37 cellular contexts compared by ENCODE assay signal in genomic region chr11:19603771-19604170, GRCh38.
"Had no signal": no experiment of that assay in that cellular context is flagged by ENCODE, and none has a peak within 500 bp of the region (broad histone marks: within the 10 kb centered on the region; RNA-seq: fewer than 3 reads in every experiment).

No MANE protein-coding gene starts in this region.

- H3K4me3 ChIP-seq: adrenal gland, cardiac muscle cell had no signal

- H3K9me3 ChIP-seq: adrenal gland had no signal

- H3K27ac ChIP-seq: adrenal gland, cardiac muscle cell, VCaP had no signal

- H3K27ac Mint-ChIP-seq: activated B cell treated with CpG ODN at 0.5 μM for 24 hours; activated CD4-positive, alpha-beta memory T cell treated with anti-CD3 and anti-CD28 coated beads for 36 hours; activated CD4-positive, alpha-beta T cell treated with anti-CD3 and anti-CD28 coated beads, Interleukin-2, amount 10 ng/mL, durations not matched to agents 24 days and 14 days; activated CD8-positive, alpha-beta T cell treated with anti-CD3 and anti-CD28 coated beads for 36 hours; activated naive CD4-positive, alpha-beta T cell treated with anti-CD3 and anti-CD28 coated beads for 36 hours; activated naive CD4-positive, alpha-beta T cell treated with anti-CD3 and anti-CD28 coated beads, Interleukin-2, amount 50 U/mL, for 72 hours; activated naive CD8-positive, alpha-beta T cell treated with anti-CD3 and anti-CD28 coated beads for 36 hours; activated T-cell treated with anti-CD3 and anti-CD28 coated beads, Interleukin-2, amount 50 U/mL, for 72 hours; activated T-helper 1 cell treated with anti-CD3 and anti-CD28 coated beads, Interleukin-12 subunit alpha, Interleukin-12 subunit beta, Interleukin-2, Interleukin-4 antibody, amounts not matched to agents 30 ng/mL and 10 ng/mL and 1 ng/mL, durations not matched to agents 14 hours and 24 hours and 36 hours; activated T-helper 17 cell treated with anti-CD3 and anti-CD28 coated beads, Interleukin-2, amount 50 U/mL, for 72 hours; brain; T-helper 1 cell treated with Interleukin-12 subunit alpha and Interleukin-12 subunit beta and Interleukin-4 antibody, amounts not matched to agents 30 μg/mL and 1 μg/mL, for 36 hours; T-helper 2 cell treated with Interferon-gamma antibody and Interleukin-4, amounts not matched to agents 5 μg/mL and 100 μg/mL, for 36 hours had no signal

- H3K9me3 Mint-ChIP-seq: activated CD4-positive, alpha-beta memory T cell treated with anti-CD3 and anti-CD28 coated beads for 36 hours; activated CD4-positive, alpha-beta T cell treated with anti-CD3 and anti-CD28 coated beads, Interleukin-2, amount 10 ng/mL, durations not matched to agents 24 days and 14 days; activated T-cell treated with anti-CD3 and anti-CD28 coated beads, Interleukin-2, amount 50 U/mL, for 4 hours; activated T-helper 1 cell treated with anti-CD3 and anti-CD28 coated beads, Interleukin-12 subunit alpha, Interleukin-12 subunit beta, Interleukin-2, Interleukin-4 antibody, amounts not matched to agents 30 ng/mL and 10 ng/mL and 1 ng/mL, durations not matched to agents 14 hours and 24 hours and 36 hours; activated T-helper 17 cell treated with anti-CD3 and anti-CD28 coated beads, Interleukin-2, amount 50 U/mL, for 72 hours; T-helper 1 cell treated with Interleukin-12 subunit alpha and Interleukin-12 subunit beta and Interleukin-4 antibody, amounts not matched to agents 30 μg/mL and 1 μg/mL, for 36 hours; T-helper 2 cell treated with Interferon-gamma antibody and Interleukin-4, amounts not matched to agents 5 μg/mL and 100 μg/mL, for 36 hours had no signal

- H3K36me3 Mint-ChIP-seq: activated CD4-positive, alpha-beta memory T cell treated with anti-CD3 and anti-CD28 coated beads for 36 hours; activated naive CD4-positive, alpha-beta T cell treated with anti-CD3 and anti-CD28 coated beads, Interleukin-2, amount 50 U/mL, for 72 hours; activated naive CD8-positive, alpha-beta T cell treated with anti-CD3 and anti-CD28 coated beads for 36 hours had no signal

- H3K36me3 ChIP-seq: adrenal gland, cardiac muscle cell had no signal

- H3K4me1 Mint-ChIP-seq: activated B cell treated with CpG ODN at 0.5 μM for 24 hours; activated CD4-positive, alpha-beta T cell treated with anti-CD3 and anti-CD28 coated beads, Interleukin-2, amount 10 ng/mL, durations not matched to agents 24 days and 14 days; activated naive CD8-positive, alpha-beta T cell treated with anti-CD3 and anti-CD28 coated beads for 36 hours had no signal

- H3K27me3 Mint-ChIP-seq: activated CD4-positive, alpha-beta T cell treated with anti-CD3 and anti-CD28 coated beads, Interleukin-2, amount 10 ng/mL, durations not matched to agents 24 days and 14 days had no signal

- H3K4me3 Mint-ChIP-seq: activated B cell treated with CpG ODN at 0.5 μM for 24 hours; activated CD4-positive, alpha-beta memory T cell treated with anti-CD3 and anti-CD28 coated beads for 36 hours; activated CD4-positive, alpha-beta T cell treated with anti-CD3 and anti-CD28 coated beads, Interleukin-2, amount 10 ng/mL, durations not matched to agents 24 days and 14 days; activated CD8-positive, alpha-beta T cell treated with anti-CD3 and anti-CD28 coated beads for 36 hours; activated naive CD4-positive, alpha-beta T cell treated with anti-CD3 and anti-CD28 coated beads for 36 hours; activated naive CD8-positive, alpha-beta T cell treated with anti-CD3 and anti-CD28 coated beads for 36 hours; activated T-cell treated with anti-CD3 and anti-CD28 coated beads, Interleukin-2, amount 50 U/mL, for 4 hours; activated T-cell treated with anti-CD3 and anti-CD28 coated beads, Interleukin-2, amount 50 U/mL, for 72 hours; activated T-helper 1 cell treated with anti-CD3 and anti-CD28 coated beads, Interleukin-12 subunit alpha, Interleukin-12 subunit beta, Interleukin-2, Interleukin-4 antibody, amounts not matched to agents 30 ng/mL and 10 ng/mL and 1 ng/mL, durations not matched to agents 14 hours and 24 hours and 36 hours; activated T-helper 17 cell treated with anti-CD3 and anti-CD28 coated beads, Interleukin-2, amount 50 U/mL, for 72 hours; brain; T-helper 1 cell treated with Interleukin-12 subunit alpha and Interleukin-12 subunit beta and Interleukin-4 antibody, amounts not matched to agents 30 μg/mL and 1 μg/mL, for 36 hours; T-helper 2 cell treated with Interferon-gamma antibody and Interleukin-4, amounts not matched to agents 5 μg/mL and 100 μg/mL, for 36 hours had no signal

- ATAC-seq: activated CD8-positive, alpha-beta T cell treated with anti-CD3 and anti-CD28 coated beads for 36 hours; activated naive CD4-positive, alpha-beta T cell treated with anti-CD3 and anti-CD28 coated beads, Interleukin-2, amount 50 U/mL, for 72 hours; activated T-cell treated with anti-CD3 and anti-CD28 coated beads, Interleukin-2, amount 50 U/mL, for 4 hours; activated T-cell treated with anti-CD3 and anti-CD28 coated beads, Interleukin-2, amount 50 U/mL, for 72 hours; activated T-helper 17 cell treated with anti-CD3 and anti-CD28 coated beads, Interleukin-2, amount 50 U/mL, for 72 hours had no signal

- H3K27me3 ChIP-seq: adrenal gland had no signal

- FAIRE-seq: astrocyte, bronchial epithelial cell, TTC549 had no signal

- DNase-seq: activated B cell treated with CpG ODN at 0.5 μM for 24 hours; activated CD4-positive, alpha-beta memory T cell treated with anti-CD3 and anti-CD28 coated beads for 36 hours; activated CD4-positive, alpha-beta T cell treated with anti-CD3 and anti-CD28 coated beads for 4 hours; activated CD4-positive, alpha-beta T cell treated with anti-CD3 and anti-CD28 coated beads, Interleukin-2, amount 10 ng/mL, durations not matched to agents 24 days and 14 days; activated CD4-positive, alpha-beta T cell treated with anti-CD3 and anti-CD28 coated beads, Interleukin-2, amount 50 U/mL, for 1 hour; activated CD4-positive, alpha-beta T cell treated with anti-CD3 and anti-CD28 coated beads, Interleukin-2, amount 50 U/mL, for 4 hours; activated CD4-positive, CD25-positive, alpha-beta regulatory T cell treated with anti-CD3 and anti-CD28 coated beads, Interleukin-2, amount 50 U/mL, for 72 hours; activated CD8-positive, alpha-beta memory T cell treated with anti-CD3 and anti-CD28 coated beads, Interleukin-2, amount 50 U/mL, for 4 hours; activated CD8-positive, alpha-beta T cell treated with anti-CD3 and anti-CD28 coated beads for 36 hours; activated effector memory CD4-positive, alpha-beta T cell treated with anti-CD3 and anti-CD28 coated beads, Interleukin-2, amount 50 U/mL, for 16 hours; activated gamma-delta T cell treated with Interleukin-2 at 50 U/mL for 16 hours; activated naive CD4-positive, alpha-beta T cell; activated naive CD4-positive, alpha-beta T cell treated with anti-CD3 and anti-CD28 coated beads for 36 hours; activated naive CD4-positive, alpha-beta T cell treated with anti-CD3 and anti-CD28 coated beads, Interleukin-2, amount 50 U/mL, for 16 hours; activated naive CD8-positive, alpha-beta T cell treated with anti-CD3 and anti-CD28 coated beads for 36 hours; activated T-cell treated with anti-CD3 and anti-CD28 coated beads for 4 hours; activated T-cell treated with anti-CD3 and anti-CD28 coated beads, Interleukin-2, amount 50 U/mL, for 1 hour; activated T-cell treated with anti-CD3 and anti-CD28 coated beads, Interleukin-2, amount 50 U/mL, for 4 hours; activated T-cell treated with anti-CD3 and anti-CD28 coated beads, Interleukin-2, amount 50 U/mL, for 72 hours; adrenal gland; amniotic stem cell; aorta; central memory CD4-positive, alpha-beta T cell; T-helper 1 cell; T-helper 2 cell; T-helper 9 cell had no signal
